8 cellular contexts compared by ENCODE assay signal in genomic region chr1:208243851-208244583, GRCh38. TPM values are rescaled to one million over a fixed set of nuclear protein-coding genes. Genes with fewer than 3 reads are reported as not detected.
DNase-seq lines count a peak whose midpoint lies in the region; ATAC-seq and TF ChIP-seq lines count a peak whose summit lies in the region.

A gene with protein sequence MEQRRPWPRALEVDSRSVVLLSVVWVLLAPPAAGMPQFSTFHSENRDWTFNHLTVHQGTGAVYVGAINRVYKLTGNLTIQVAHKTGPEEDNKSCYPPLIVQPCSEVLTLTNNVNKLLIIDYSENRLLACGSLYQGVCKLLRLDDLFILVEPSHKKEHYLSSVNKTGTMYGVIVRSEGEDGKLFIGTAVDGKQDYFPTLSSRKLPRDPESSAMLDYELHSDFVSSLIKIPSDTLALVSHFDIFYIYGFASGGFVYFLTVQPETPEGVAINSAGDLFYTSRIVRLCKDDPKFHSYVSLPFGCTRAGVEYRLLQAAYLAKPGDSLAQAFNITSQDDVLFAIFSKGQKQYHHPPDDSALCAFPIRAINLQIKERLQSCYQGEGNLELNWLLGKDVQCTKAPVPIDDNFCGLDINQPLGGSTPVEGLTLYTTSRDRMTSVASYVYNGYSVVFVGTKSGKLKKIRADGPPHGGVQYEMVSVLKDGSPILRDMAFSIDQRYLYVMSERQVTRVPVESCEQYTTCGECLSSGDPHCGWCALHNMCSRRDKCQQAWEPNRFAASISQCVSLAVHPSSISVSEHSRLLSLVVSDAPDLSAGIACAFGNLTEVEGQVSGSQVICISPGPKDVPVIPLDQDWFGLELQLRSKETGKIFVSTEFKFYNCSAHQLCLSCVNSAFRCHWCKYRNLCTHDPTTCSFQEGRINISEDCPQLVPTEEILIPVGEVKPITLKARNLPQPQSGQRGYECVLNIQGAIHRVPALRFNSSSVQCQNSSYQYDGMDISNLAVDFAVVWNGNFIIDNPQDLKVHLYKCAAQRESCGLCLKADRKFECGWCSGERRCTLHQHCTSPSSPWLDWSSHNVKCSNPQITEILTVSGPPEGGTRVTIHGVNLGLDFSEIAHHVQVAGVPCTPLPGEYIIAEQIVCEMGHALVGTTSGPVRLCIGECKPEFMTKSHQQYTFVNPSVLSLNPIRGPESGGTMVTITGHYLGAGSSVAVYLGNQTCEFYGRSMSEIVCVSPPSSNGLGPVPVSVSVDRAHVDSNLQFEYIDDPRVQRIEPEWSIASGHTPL (N-terminal part only) (minus strand): TSS chr1:208244384. CDS start chr1:208217922, 26,462 bp downstream.

- in situ Hi-C loops in astrocyte of the spinal cord (cut with HindIII; ENCODE audit: low sequenced_read_pairs), result no loop called here

- DNase-seq in AG20443 (ENCODE audit: low spot score) (peak; percentile 83), NCI-H146 (lab: John Stamatoyannopoulos, UW) (peak; percentile 87), T-helper 9 cell (peak; percentile 46), astrocyte of the spinal cord (ENCODE audit: low read depth, low spot score) (peak; percentile 62), hepatic stellate cell (ENCODE audit: low spot score) (peak; percentile 67), renal cortical epithelial cell (ENCODE audit: low read depth) (peak; percentile 32)

- TF ChIP-seq CTCF in astrocyte of the spinal cord (IDR thresholded peaks at IDR 0.05; ENCODE audit: low read depth, low read length), result no peak

- peak within 1 kb of the TSS; percentile 77 for H3K4me3 ChIP-seq in astrocyte of the spinal cord (ENCODE audit: low read depth, low read length)

- ATAC-seq in GM21447 (IDR thresholded peaks at IDR 0.05; ENCODE audit: unreplicated experiment) (peak; percentile 44), GM18861 (IDR thresholded peaks at IDR 0.05; ENCODE audit: unreplicated experiment) (no peak)

RNA-seq across cellular contexts. Expression of the gene that starts here (rescaled TPM):
- 5.7 and 5.8 TPM in 2 replicates for total RNA-seq in renal cortical epithelial cell

Comparison
In these comparisons a context has a peak if more than half of its experiments do, and no peak if none do; other contexts are left out.
1. DNase-seq: peak in every context shown above with its lines; median percentile 87 in NCI-H146; 83 in AG20443; 67 in hepatic stellate cell; 62 in astrocyte of the spinal cord; 46 in T-helper 9 cell; 32 in renal cortical epithelial cell.